Comparison of ENCODE assay signal across 9 cellular contexts in genomic region chrX:17860179-17860780, GRCh38. TPM values are rescaled to one million over a fixed set of nuclear protein-coding genes. Genes with fewer than 3 reads are reported as not detected.
DNase-seq lines count a peak whose midpoint lies in the region; ATAC-seq and TF ChIP-seq lines count a peak whose summit lies in the region.
"Had no signal": no experiment of that assay in that cellular context is flagged by ENCODE, and none has a peak within 500 bp of the region (broad histone marks: within the 10 kb centered on the region; RNA-seq: fewer than 3 reads in every experiment).

No MANE protein-coding gene starts in this region.

- peaks cover 0 to 7% (median 2%) of the 10 kb centered on the region in 12 donors for H3K4me1 ChIP-seq in heart left ventricle

- peak overlapping the region in 11 of 12 donors; percentile 56 to 84 (median 79) for H3K27ac ChIP-seq in heart left ventricle

- 0 to 57% (median 16%) methylated on average over 31 to 53 of the region's 53 CpGs for WGBS in heart left ventricle, 4 donors

- TF ChIP-seq CTCF in Calu3 (IDR thresholded peaks at IDR 0.05; ENCODE audit: unreplicated experiment) (no peak), heart left ventricle (IDR thresholded peaks at IDR 0.05) (no peak)

- peaks cover 4% of the 10 kb centered on the region for H3K36me3 Mint-ChIP-seq in Calu3 (ENCODE audit: insufficient read depth, unreplicated experiment)

- peaks cover 7% of the 10 kb centered on the region for H3K4me1 Mint-ChIP-seq in Calu3 (ENCODE audit: low read depth, unreplicated experiment)

- H3K27me3 Mint-ChIP-seq in Calu3 (ENCODE audit: unreplicated experiment): peaks cover 96% of the 10 kb centered on the region

- no peaks in the 10 kb centered on the region for H3K36me3 ChIP-seq in heart left ventricle

- H3K9me3 Mint-ChIP-seq in Calu3 (ENCODE audit: low read depth, unreplicated experiment): no peaks in the 10 kb centered on the region

- ATAC-seq in heart left ventricle: peak in 3 of 4 donors; percentile 8 to 34 (median 21)

- H3K27ac Mint-ChIP-seq in Calu3 (ENCODE audit: unreplicated experiment): no peak overlapping the region

- DNase-seq in Calu3 (no peak), SW480 (ENCODE audit: low spot score) (peak; percentile 6), heart left ventricle (peak in 2 of 5 donors; percentile 25 to 43), retina (peak; percentile 55), LoVo (ENCODE audit: low spot score) (no peak), NCI-H2029 treated with DMSO at 0.1 percent for 48 hours (lab: John Stamatoyannopoulos, UW) (no peak), hippocampal formation (lab: John Stamatoyannopoulos, UW) (no peak), NCI-H1048 (lab: John Stamatoyannopoulos, UW) (no peak)
- DNase-seq: GOT3 had no signal

- H3K4me3 ChIP-seq in heart left ventricle: peak overlapping the region; percentile 28 to 90 (median 70)

- no peak for TF ChIP-seq POLR2A in heart left ventricle (IDR thresholded peaks at IDR 0.05)

- BruUV-seq in Calu3 (replicated peaks; lab: Mats Ljungman, UMichigan): no TSS peak

- peak overlapping the region; percentile 55 for H3K4me3 Mint-ChIP-seq in Calu3 (ENCODE audit: low read depth, unreplicated experiment)

- CTCF ChIA-PET in Calu3 (lab: Charles Lee): interaction anchor here (0.6 kb wide), 1 partner anchor 517 kb away, joined by 8 read pairs; no protein-coding TSS in a partner anchor

- intact Hi-C loops in Calu3 (cut with micrococcal nuclease; ENCODE audit: unreplicated experiment): no loop called here
- intact Hi-C loops in heart left ventricle (cut with DNase I): loop anchor here in 5 of 10 donors (5.0 to 10.0 kb wide), 4 partner anchors 38 to 115 kb away; no protein-coding TSS in a partner anchor

- H3K9me3 ChIP-seq in heart left ventricle: no peaks in the 10 kb centered on the region

- peaks cover 0 to 31% (median 0%) of the 10 kb centered on the region in 9 donors for H3K27me3 ChIP-seq in heart left ventricle

RNA-seq across cellular contexts. Expression of gene RAI2, which starts 0.8 kb away (rescaled TPM):
- total RNA-seq in Calu3 (2022) (0.33 and 0.98 TPM in 2 replicates), heart left ventricle (10 to 100 TPM; 16.2 to 31.3 (median 22.4) TPM)
- 10 to 100 TPM; 17.8 to 21.5 TPM for polyA plus RNA-seq in heart left ventricle

Comparison
In these comparisons a context has a peak if more than half of its experiments do, and no peak if none do; other contexts are left out.
1. DNase-seq: peak in SW480 (single experiment) and retina (single experiment); none in Calu3 (single experiment), LoVo (single experiment), NCI-H2029 treated with DMSO at 0.1 percent for 48 hours (single experiment), hippocampal formation (0 of 2) and NCI-H1048 (single experiment).